14 cellular contexts compared by ENCODE assay signal in the genomic region with DNA sequence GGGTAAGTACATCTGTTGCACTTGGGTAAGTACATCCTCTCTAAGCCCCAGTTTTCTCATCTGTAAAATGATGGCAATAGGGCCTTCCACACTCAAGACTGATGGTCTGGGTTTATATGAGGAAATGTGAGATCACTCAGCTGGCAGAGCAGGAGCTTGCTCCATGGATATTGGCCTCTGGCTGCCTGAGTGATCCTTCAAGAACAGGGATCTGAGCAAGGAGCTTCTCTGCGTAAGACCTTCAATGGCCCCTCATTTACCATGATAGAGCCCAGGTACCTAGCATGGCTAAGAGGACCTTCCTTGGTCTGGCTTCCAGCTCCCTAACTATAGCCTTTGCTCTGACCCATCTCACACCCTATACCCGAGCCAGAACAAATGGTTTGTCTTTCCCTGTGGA. TPM values are rescaled to one million over a fixed set of nuclear protein-coding genes. Genes with fewer than 3 reads are reported as not detected.
"Had no signal": no experiment of that assay in that cellular context is flagged by ENCODE, and none has a peak within 500 bp of the region (broad histone marks: within the 10 kb centered on the region; RNA-seq: fewer than 3 reads in every experiment).

No MANE protein-coding gene starts in this region.

- DNase-seq: activated CD8-positive, alpha-beta T cell treated with anti-CD3 and anti-CD28 coated beads for 36 hours; activated naive CD4-positive, alpha-beta T cell treated with anti-CD3 and anti-CD28 coated beads, Interleukin-2, amount 10 ng/mL, durations not matched to agents 7 days and 5 days; central memory CD4-positive, alpha-beta T cell; cortex of kidney; naive thymus-derived CD4-positive, alpha-beta T cell; stimulated activated CD4-positive, alpha-beta T cell treated with anti-CD3 and anti-CD28 coated beads, Interleukin-12 subunit alpha, Interleukin-12 subunit beta, amount 100 ng/mL, for 4 hours; stimulated activated naive CD4-positive, alpha-beta T cell treated with Interleukin-2 at 50 U/mL for 16 hours; T-helper 9 cell had no signal

- H3K27ac ChIP-seq: prostate gland, SJCRH30 had no signal

- H3K9me3 ChIP-seq: prostate gland, SJCRH30 had no signal

- H3K27me3 ChIP-seq: SJCRH30 had no signal

- H3K4me1 ChIP-seq: prostate gland, SJCRH30 had no signal

- H3K4me3 ChIP-seq: lung, prostate gland, SJCRH30 had no signal

- H3K36me3 ChIP-seq: prostate gland, SJCRH30 had no signal

- ATAC-seq: activated CD8-positive, alpha-beta T cell treated with anti-CD3 and anti-CD28 coated beads for 36 hours; naive thymus-derived CD4-positive, alpha-beta T cell had no signal

RNA-seq across cellular contexts. Expression of a gene that starts 5.5 kb away (rescaled TPM):
- total RNA-seq: activated CD8-positive, alpha-beta T cell treated with anti-CD3 and anti-CD28 coated beads for 36 hours had no signal

RNA-seq across cellular contexts. Expression of a gene that starts 26.9 kb away (rescaled TPM):
- total RNA-seq: activated CD8-positive, alpha-beta T cell treated with anti-CD3 and anti-CD28 coated beads for 36 hours; fibroblast of villous mesenchyme; lung; naive thymus-derived CD4-positive, alpha-beta T cell; prostate gland; sciatic nerve; SJCRH30; temporal lobe had no signal

RNA-seq across cellular contexts. Expression of a gene that starts 43.7 kb away (rescaled TPM):
- total RNA-seq: lung; naive thymus-derived CD4-positive, alpha-beta T cell; SJCRH30 had no signal
